ENCODE assay signal across 11 cellular contexts in genomic region chr12:645563-646071, GRCh38. TPM values are rescaled to one million over a fixed set of nuclear protein-coding genes. Genes with fewer than 3 reads are reported as not detected.
DNase-seq lines count a peak whose midpoint lies in the region; TF ChIP-seq lines count a peak whose summit lies in the region.
"Had no signal": no experiment of that assay in that cellular context is flagged by ENCODE, and none has a peak within 500 bp of the region (broad histone marks: within the 10 kb centered on the region; RNA-seq: fewer than 3 reads in every experiment).

No MANE protein-coding gene starts in this region.

- peak in 1 of 2 donors; percentile 4 for TF ChIP-seq EP300 in tibial nerve (IDR thresholded peaks at IDR 0.05)

- no peak for TF ChIP-seq POLR2A in tibial nerve (IDR thresholded peaks at IDR 0.05)

- in situ Hi-C loops in GM13977 (cut with MboI; ENCODE audit: low pct_unique_long_range_greater_than_20kb, low sequenced_read_pairs, unreplicated experiment), result no loop called here

- no peaks in the 10 kb centered on the region for H3K27me3 ChIP-seq in tibial nerve

- H3K9me3 ChIP-seq in tibial nerve, result no peaks in the 10 kb centered on the region

- H3K4me1 ChIP-seq in tibial nerve, result peaks cover 0 to 46% (median 18%) of the 10 kb centered on the region in 4 donors

- H3K27ac ChIP-seq in tibial nerve, result peak overlapping the region; percentile 66 to 98 (median 82)
- H3K27ac ChIP-seq: 22Rv1 had no signal

- 27 to 30% methylated on average over 8 of the region's 8 CpGs for WGBS in tibial nerve, 2 donors

- H3K4me3 ChIP-seq in tibial nerve, result no peak overlapping the region
- H3K4me3 ChIP-seq: smooth muscle cell had no signal

- no peaks in the 10 kb centered on the region for H3K36me3 ChIP-seq in tibial nerve

- no peak for TF ChIP-seq CTCF in tibial nerve (IDR thresholded peaks at IDR 0.05)
- no peak for TF ChIP-seq CTCF in GM13977 (IDR thresholded peaks at IDR 0.05; ENCODE audit: extremely low read depth, insufficient read depth, missing control alignments)

- DNase-seq in DMS53 (lab: John Stamatoyannopoulos, UW) (peak; percentile 73), DMS53 treated with DMSO at 0.1 percent for 48 hours (lab: John Stamatoyannopoulos, UW; ENCODE audit: unreplicated experiment) (no peak), dermis blood vessel endothelial cell (peak; percentile 77), midbrain (lab: John Stamatoyannopoulos, UW) (peak; percentile 53), tibial nerve (ENCODE audit: low spot score in 2 of 2) (peak in 1 of 2 donors; percentile 53), HuH-7.5 (ENCODE audit: low spot score) (no peak), GM13977 (ENCODE audit: low spot score) (no peak), NCI-H2107 (lab: John Stamatoyannopoulos, UW) (no peak)
- DNase-seq: NCI-H69 had no signal

RNA-seq across cellular contexts. Expression of gene NINJ2, which starts 17.6 kb away (rescaled TPM):
- total RNA-seq in dermis blood vessel endothelial cell (1.2 and 4.8 TPM in 2 replicates), tibial nerve (10 to 100 TPM in 2 of 4 donors, 1 to 10 TPM in 2; 8.4 to 17.7 (median 12.6) TPM)

Comparison
In these comparisons a context has a peak if more than half of its experiments do, and no peak if none do; other contexts are left out.
1. DNase-seq: peak in DMS53 (single experiment), dermis blood vessel endothelial cell (single experiment) and midbrain (single experiment); none in DMS53 treated with DMSO at 0.1 percent for 48 hours (single experiment), HuH-7.5 (single experiment), GM13977 (single experiment) and NCI-H2107 (single experiment).